Comparison of ENCODE assay signal across 16 cellular contexts in the genomic region with DNA sequence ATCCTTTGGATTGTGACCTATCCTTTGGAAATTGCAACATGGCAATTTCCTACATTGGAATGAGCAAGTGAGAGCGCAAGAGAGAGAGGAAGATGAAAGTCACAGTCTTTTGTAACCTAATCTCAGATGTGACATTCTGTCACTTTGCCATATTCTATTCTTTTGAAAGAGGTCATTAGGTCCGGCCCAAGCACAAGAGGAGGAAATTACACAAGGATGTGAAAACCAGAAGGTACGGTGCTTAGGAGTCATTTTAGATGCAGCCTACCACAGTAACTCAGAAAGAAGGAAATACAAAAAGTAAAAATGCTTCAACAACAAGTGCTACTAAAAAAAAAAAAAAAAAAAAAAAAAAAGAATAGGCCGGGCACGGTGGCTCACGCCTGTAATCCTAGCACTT. TPM values are rescaled to one million over a fixed set of nuclear protein-coding genes. Genes with fewer than 3 reads are reported as not detected.
DNase-seq lines count a peak whose midpoint lies in the region; ATAC-seq and TF ChIP-seq lines count a peak whose summit lies in the region.
"Had no signal": no experiment of that assay in that cellular context is flagged by ENCODE, and none has a peak within 500 bp of the region (broad histone marks: within the 10 kb centered on the region; RNA-seq: fewer than 3 reads in every experiment).

No MANE protein-coding gene starts in this region.

- DNase-seq in CD4-positive, CD25-positive, alpha-beta regulatory T cell, result no peak
- DNase-seq in Kasumi-1 (lab: John Stamatoyannopoulos, UW) (peak; percentile 14 to 19), lung microvascular endothelial cell (ENCODE audit: low read depth in 2 of 2) (peak; percentile 10 to 35), T1000 (lab: John Stamatoyannopoulos, UW) (no peak), smooth muscle cell (lab: John Stamatoyannopoulos, UW; ENCODE audit: unreplicated experiment) (no peak)
- DNase-seq: head of caudate nucleus, left ventricle myocardium inferior, NCI-H1105, NCI-H526 treated with DMSO at 0.1 percent for 48 hours, occipital lobe, OCI-M1 had no signal

- peaks cover 3% of the 10 kb centered on the region for H3K36me3 ChIP-seq in CD4-positive, CD25-positive, alpha-beta regulatory T cell (ENCODE audit: control insufficient read depth, insufficient read depth, low read length)
- no peaks in the 10 kb centered on the region for H3K36me3 ChIP-seq in smooth muscle cell (ENCODE audit: low read depth)
- H3K36me3 ChIP-seq: left ventricle myocardium inferior had no signal

- no peaks in the 10 kb centered on the region for H4K20me1 ChIP-seq in smooth muscle cell (ENCODE audit: low read depth)

- TF ChIP-seq CTCF in smooth muscle cell (IDR thresholded peaks at IDR 0.05; ENCODE audit: borderline replicate concordance, insufficient read depth, poor library complexity, severe bottlenecking), result no peak

- H2AFZ ChIP-seq in smooth muscle cell (ENCODE audit: low read depth), result no peak overlapping the region
- H2AFZ ChIP-seq: GM23338 had no signal

- H3K9ac ChIP-seq in smooth muscle cell (ENCODE audit: low read depth), result no peak overlapping the region
- H3K9ac ChIP-seq: KMS-11 had no signal

- no peaks in the 10 kb centered on the region for H3K9me3 ChIP-seq in CD4-positive, CD25-positive, alpha-beta regulatory T cell (ENCODE audit: control insufficient read depth in 2 of 2, low read length in 2 of 2)
- H3K9me3 ChIP-seq in smooth muscle cell (replicated peaks; ENCODE audit: low read depth), result no peaks in the 10 kb centered on the region
- H3K9me3 ChIP-seq: left ventricle myocardium inferior, thoracic aorta had no signal

- H3K4me3 Mint-ChIP-seq in CD4-positive, CD25-positive, alpha-beta regulatory T cell, result no peak overlapping the region
- no peak overlapping the region for H3K4me3 Mint-ChIP-seq in activated T-helper 17 cell treated with anti-CD3 and anti-CD28 coated beads, Interleukin-2, amount 50 U/mL, for 72 hours
- H3K4me3 Mint-ChIP-seq: GM23338 had no signal

- H3K4me3 ChIP-seq in CD4-positive, CD25-positive, alpha-beta regulatory T cell (ENCODE audit: low read depth, low read length), result no peak overlapping the region
- no peak overlapping the region for H3K4me3 ChIP-seq in smooth muscle cell
- H3K4me3 ChIP-seq: GM23338, left ventricle myocardium inferior, thoracic aorta had no signal

- H3K27me3 Mint-ChIP-seq in CD4-positive, CD25-positive, alpha-beta regulatory T cell, result no peaks in the 10 kb centered on the region
- H3K27me3 Mint-ChIP-seq in activated T-helper 17 cell treated with anti-CD3 and anti-CD28 coated beads, Interleukin-2, amount 50 U/mL, for 72 hours, result no peaks in the 10 kb centered on the region

- 98% methylated on average over 6 of the region's 6 CpGs for WGBS in smooth muscle cell (ENCODE audit: low lambda C conversion rate)

- no peaks in the 10 kb centered on the region for H3K79me2 ChIP-seq in smooth muscle cell (ENCODE audit: low read depth)

- H3K27ac Mint-ChIP-seq in CD4-positive, CD25-positive, alpha-beta regulatory T cell, result peak overlapping the region; percentile 65 to 84 (median 77)
- peak overlapping the region; percentile 22 for H3K27ac Mint-ChIP-seq in activated T-helper 17 cell treated with anti-CD3 and anti-CD28 coated beads, Interleukin-2, amount 50 U/mL, for 72 hours
- H3K27ac Mint-ChIP-seq: GM23338 had no signal

- H3K9me3 Mint-ChIP-seq in CD4-positive, CD25-positive, alpha-beta regulatory T cell, result peaks cover 0 to 2% (median 0%) of the 10 kb centered on the region in 7 donors
- H3K9me3 Mint-ChIP-seq in activated T-helper 17 cell treated with anti-CD3 and anti-CD28 coated beads, Interleukin-2, amount 50 U/mL, for 72 hours, result no peaks in the 10 kb centered on the region
- H3K9me3 Mint-ChIP-seq: GM23338 had no signal

- H3K36me3 Mint-ChIP-seq in CD4-positive, CD25-positive, alpha-beta regulatory T cell, result peaks cover 21% of the 10 kb centered on the region
- no peaks in the 10 kb centered on the region for H3K36me3 Mint-ChIP-seq in activated T-helper 17 cell treated with anti-CD3 and anti-CD28 coated beads, Interleukin-2, amount 50 U/mL, for 72 hours (ENCODE audit: low read depth)

- H3F3A ChIP-seq in smooth muscle cell (ENCODE audit: low read depth), result no peaks in the 10 kb centered on the region

- no peak for ATAC-seq in CD4-positive, CD25-positive, alpha-beta regulatory T cell (ENCODE audit: low read depth in 2 of 2)
- no peak for ATAC-seq in activated T-helper 17 cell treated with anti-CD3 and anti-CD28 coated beads, Interleukin-2, amount 50 U/mL, for 72 hours (replicated peaks)
- no peak for ATAC-seq in HG02623 (IDR thresholded peaks at IDR 0.05; ENCODE audit: unreplicated experiment)
- ATAC-seq: GM23338 had no signal

- H3K27ac ChIP-seq in CD4-positive, CD25-positive, alpha-beta regulatory T cell (ENCODE audit: insufficient read depth, low read length, poor library complexity, severe bottlenecking), result no peak overlapping the region
- H3K27ac ChIP-seq in smooth muscle cell (ENCODE audit: low read depth), result no peak overlapping the region
- H3K27ac ChIP-seq: KMS-11, left ventricle myocardium inferior, thoracic aorta had no signal

- H3K4me1 Mint-ChIP-seq in CD4-positive, CD25-positive, alpha-beta regulatory T cell, result peaks cover 10 to 33% (median 22%) of the 10 kb centered on the region in 4 donors
- H3K4me1 Mint-ChIP-seq in activated T-helper 17 cell treated with anti-CD3 and anti-CD28 coated beads, Interleukin-2, amount 50 U/mL, for 72 hours, result peaks cover 16% of the 10 kb centered on the region
- H3K4me1 Mint-ChIP-seq: GM23338 had no signal

- H3K27me3 ChIP-seq in CD4-positive, CD25-positive, alpha-beta regulatory T cell (ENCODE audit: control insufficient read depth, insufficient read depth, low read length), result no peaks in the 10 kb centered on the region
- H3K27me3 ChIP-seq in smooth muscle cell (ENCODE audit: low read depth), result no peaks in the 10 kb centered on the region

- peaks cover 14% of the 10 kb centered on the region for H3K4me1 ChIP-seq in CD4-positive, CD25-positive, alpha-beta regulatory T cell (ENCODE audit: control insufficient read depth, insufficient read depth, low read length, poor library complexity, severe bottlenecking)
- no peaks in the 10 kb centered on the region for H3K4me1 ChIP-seq in smooth muscle cell (ENCODE audit: low read depth)

- no peak overlapping the region for H3K4me2 ChIP-seq in smooth muscle cell
- H3K4me2 ChIP-seq: GM23338, KMS-11 had no signal

RNA-seq across cellular contexts. Expression of a gene that starts 47.2 kb away (rescaled TPM):
- total RNA-seq in CD4-positive, CD25-positive, alpha-beta regulatory T cell, result 44.0 TPM
- polyA plus RNA-seq in CD4-positive, CD25-positive, alpha-beta regulatory T cell, result 10 to 100 TPM; 32.9 to 46.1 (median 42.9) TPM
- 100 to 1,000 TPM in 1 of 2 donors, 10 to 100 TPM in 1; 90.7 to 115 TPM for total RNA-seq in activated T-helper 17 cell treated with anti-CD3 and anti-CD28 coated beads, Interleukin-2, amount 50 U/mL, for 72 hours
- total RNA-seq in lung microvascular endothelial cell (44.9 and 51.0 TPM in 2 replicates), smooth muscle cell (111 and 129 TPM in 2 replicates)
- 76.4 and 79.4 TPM in 2 replicates for polyA plus RNA-seq in smooth muscle cell

Comparison
In these comparisons a context has a peak if more than half of its experiments do, and no peak if none do; other contexts are left out.
1. DNase-seq: peak in Kasumi-1 (2 of 2) and lung microvascular endothelial cell (2 of 2); none in CD4-positive, CD25-positive, alpha-beta regulatory T cell (0 of 3), T1000 (single experiment) and smooth muscle cell (single experiment).